Comparison of ENCODE assay signal across 11 cellular contexts in the genomic region with DNA sequence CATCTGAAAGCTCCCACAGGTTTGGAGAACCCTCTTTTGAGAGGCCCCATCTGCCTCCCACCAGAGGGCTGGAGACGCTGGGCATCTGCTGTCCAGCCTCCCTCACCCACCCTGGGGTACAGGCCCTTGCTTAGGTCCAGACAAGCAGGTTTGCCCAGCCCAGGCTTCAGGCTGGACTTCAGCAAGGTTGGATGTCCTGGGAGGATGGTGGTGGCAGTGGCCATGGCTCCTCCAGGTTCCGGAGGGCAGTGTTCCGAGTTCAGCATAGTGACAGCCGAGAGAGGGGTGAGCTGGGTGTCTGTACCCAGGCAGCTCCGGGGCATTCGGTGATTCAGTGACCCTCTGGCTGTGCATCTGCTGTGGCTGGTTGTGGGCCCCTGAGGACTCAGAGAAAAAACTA. TPM values are rescaled to one million over a fixed set of nuclear protein-coding genes. Genes with fewer than 3 reads are reported as not detected.
DNase-seq lines count a peak whose midpoint lies in the region; ATAC-seq lines count a peak whose summit lies in the region.
"Had no signal": no experiment of that assay in that cellular context is flagged by ENCODE, and none has a peak within 500 bp of the region (broad histone marks: within the 10 kb centered on the region; RNA-seq: fewer than 3 reads in every experiment).

No MANE protein-coding gene starts in this region.

- H3K36me3 ChIP-seq in H7 (replicated peaks; ENCODE audit: control insufficient read depth, insufficient read depth, low read length), result no peaks in the 10 kb centered on the region

- DNase-seq in 8988T (peak; percentile 0), H7 (peak; percentile 13), islet precursor cell (peak; percentile 46), NCI-H774 (lab: John Stamatoyannopoulos, UW) (no peak)
- DNase-seq in stimulated activated CD8-positive, alpha-beta memory T cell treated with anti-CD3 and anti-CD28 coated beads, Interleukin-4, amount 100 ng/mL, for 48 hours, result peak; percentile 8
- no peak for DNase-seq in effector CD8-positive, alpha-beta T cell (lab: John Stamatoyannopoulos, UW)
- DNase-seq: EL, HFFc6, NCI-H1092, NCI-H510A treated with DMSO at 0.1 percent for 48 hours had no signal

- no peak overlapping the region for H3K4me3 ChIP-seq in H7 (ENCODE audit: insufficient read depth, low read depth, low read length)

- no peaks in the 10 kb centered on the region for H3K27me3 ChIP-seq in H7 (ENCODE audit: control insufficient read depth, insufficient read depth, low read length)

- no peak for ATAC-seq in HG03460 (IDR thresholded peaks at IDR 0.05; ENCODE audit: unreplicated experiment)

RNA-seq across cellular contexts. Expression of a gene that starts 58.2 kb away (rescaled TPM):
- total RNA-seq in H7 (2014; rRNA removed; shearing (Covaris generic)), result 18.1 and 28.5 TPM in 2 replicates

Comparison
In these comparisons a context has a peak if more than half of its experiments do, and no peak if none do; other contexts are left out.
1. DNase-seq: peak in 8988T (single experiment), H7 (single experiment), islet precursor cell (single experiment) and stimulated activated CD8-positive, alpha-beta memory T cell treated with anti-CD3 and anti-CD28 coated beads, Interleukin-4, amount 100 ng/mL, for 48 hours (single experiment); none in NCI-H774 (single experiment) and effector CD8-positive, alpha-beta T cell (single experiment).